In genomic region chr3:53194218-53195065, GRCh38 we compare ENCODE assay signal across 11 cellular contexts. TPM values are rescaled to one million over a fixed set of nuclear protein-coding genes. Genes with fewer than 3 reads are reported as not detected.
A peak's percentile ranks its signal among the peaks of the same experiment; 100 is the strongest.
DNase-seq lines count a peak whose midpoint lies in the region; ATAC-seq, FAIRE-seq and TF ChIP-seq lines count a peak whose summit lies in the region.
"Had no signal": no experiment of that assay in that cellular context is flagged by ENCODE, and none has a peak within 500 bp of the region (broad histone marks: within the 10 kb centered on the region; RNA-seq: fewer than 3 reads in every experiment).

No MANE protein-coding gene starts in this region.

- WGBS in adrenal gland, 4 donors: 64 to 77% (median 69%) methylated on average over 5 to 14 of the region's 14 CpGs

- H3K9ac ChIP-seq in iPS-18a (ENCODE audit: low read length): peak overlapping the region; percentile 8

- H3K36me3 ChIP-seq in adrenal gland (replicated peaks in 1 of 2) (peaks cover 0 to 24% of the 10 kb centered on the region in 2 donors), iPS-18a (ENCODE audit: control insufficient read depth, low read depth, low read length) (peaks cover 5% of the 10 kb centered on the region), thoracic aorta (peaks cover 20% of the 10 kb centered on the region)

- TF ChIP-seq POLR2A in adrenal gland (IDR thresholded peaks at IDR 0.05): no peak

- ATAC-seq in thoracic aorta (ENCODE audit: insufficient number of reproducible peaks, low FRiP score, low read depth): peak; percentile 13

- H3K9me3 Mint-ChIP-seq in activated T-helper 1 cell treated with anti-CD3 and anti-CD28 coated beads, Interleukin-12 subunit alpha, Interleukin-12 subunit beta, Interleukin-2, Interleukin-4 antibody, amounts not matched to agents 30 ng/mL and 10 ng/mL and 1 ng/mL, durations not matched to agents 14 hours and 24 hours and 36 hours: no peaks in the 10 kb centered on the region

- peaks cover 0 to 21% of the 10 kb centered on the region in 2 donors for H3K4me1 ChIP-seq in adrenal gland (replicated peaks in 1 of 2)
- peaks cover 12% of the 10 kb centered on the region for H3K4me1 ChIP-seq in iPS-18a (ENCODE audit: control insufficient read depth, low read depth, low read length)
- H3K4me1 ChIP-seq in thoracic aorta (ENCODE audit: control insufficient read depth in 1 of 2, low read depth in 2 of 2): peaks cover 22 to 35% of the 10 kb centered on the region in 2 donors

- H3K27me3 Mint-ChIP-seq in activated T-helper 1 cell treated with anti-CD3 and anti-CD28 coated beads, Interleukin-12 subunit alpha, Interleukin-12 subunit beta, Interleukin-2, Interleukin-4 antibody, amounts not matched to agents 30 ng/mL and 10 ng/mL and 1 ng/mL, durations not matched to agents 14 hours and 24 hours and 36 hours (ENCODE audit: insufficient read depth): no peaks in the 10 kb centered on the region

- no peak overlapping the region for H3K4me3 ChIP-seq in adrenal gland
- H3K4me3 ChIP-seq in iPS-18a (ENCODE audit: low read length): no peak overlapping the region
- H3K4me3 ChIP-seq in thoracic aorta: peak overlapping the region; percentile 47

- H3K4me1 Mint-ChIP-seq in activated T-helper 1 cell treated with anti-CD3 and anti-CD28 coated beads, Interleukin-12 subunit alpha, Interleukin-12 subunit beta, Interleukin-2, Interleukin-4 antibody, amounts not matched to agents 30 ng/mL and 10 ng/mL and 1 ng/mL, durations not matched to agents 14 hours and 24 hours and 36 hours (ENCODE audit: low read depth): peaks cover 11% of the 10 kb centered on the region

- peak; percentile 9 for DNase-seq in NCI-H1105 (lab: John Stamatoyannopoulos, UW)
- no peak for DNase-seq in NCI-H1105 treated with DMSO at 0.1 percent for 48 hours (lab: John Stamatoyannopoulos, UW)
- peak in 4 of 7 donors; percentile 48 to 75 (median 73) for DNase-seq in adrenal gland
- no peak for DNase-seq in thoracic aorta (ENCODE audit: low spot score)
- DNase-seq in HTR-8/SVneo (ENCODE audit: insufficient read length, low spot score): no peak
- no peak for DNase-seq in activated T-helper 1 cell treated with anti-CD3 and anti-CD28 coated beads, Interleukin-12 subunit alpha, Interleukin-12 subunit beta, Interleukin-2, Interleukin-4 antibody, amounts not matched to agents 30 ng/mL and 10 ng/mL and 1 ng/mL, durations not matched to agents 14 hours and 24 hours and 36 hours (ENCODE audit: low spot score)
- DNase-seq in DMS114 treated with DMSO at 0.1 percent for 48 hours (lab: John Stamatoyannopoulos, UW; ENCODE audit: unreplicated experiment): no peak
- DNase-seq: OCI-M1 had no signal

- FAIRE-seq in HTR-8/SVneo (lab: Jason Lieb, UNC): no peak
- FAIRE-seq: keratinocyte had no signal

- TF ChIP-seq CTCF in adrenal gland (IDR thresholded peaks at IDR 0.05) (peak in 1 of 6 experiments; percentile 3), thoracic aorta (IDR thresholded peaks at IDR 0.05) (no peak)

- H3K36me3 Mint-ChIP-seq in activated T-helper 1 cell treated with anti-CD3 and anti-CD28 coated beads, Interleukin-12 subunit alpha, Interleukin-12 subunit beta, Interleukin-2, Interleukin-4 antibody, amounts not matched to agents 30 ng/mL and 10 ng/mL and 1 ng/mL, durations not matched to agents 14 hours and 24 hours and 36 hours (ENCODE audit: low read depth): peaks cover 14% of the 10 kb centered on the region

- intact Hi-C loops in adrenal gland (cut with DNase I): loop anchor here (2.0 to 5.0 kb wide), 2 partner anchors 62 to 80 kb away; partner anchors contain the start of gene RFT1 (in 2 of the 2)
- intact Hi-C loops in activated T-helper 1 cell treated with anti-CD3 and anti-CD28 coated beads, Interleukin-12 subunit alpha, Interleukin-12 subunit beta, Interleukin-2, Interleukin-4 antibody, amounts not matched to agents 30 ng/mL and 10 ng/mL and 1 ng/mL, durations not matched to agents 14 hours and 24 hours and 36 hours (cut with micrococcal nuclease): loop anchor here (10.0 kb wide), 1 partner anchor 350 kb away; no protein-coding TSS in a partner anchor

- H3K9me3 ChIP-seq in adrenal gland (replicated peaks in 1 of 3) (no peaks in the 10 kb centered on the region), iPS-18a (ENCODE audit: control insufficient read depth, low read depth, low read length) (no peaks in the 10 kb centered on the region), thoracic aorta (no peaks in the 10 kb centered on the region)

- H3K27me3 ChIP-seq in adrenal gland (no peaks in the 10 kb centered on the region), iPS-18a (ENCODE audit: control insufficient read depth, insufficient read depth, low read length) (peaks cover 5% of the 10 kb centered on the region), thoracic aorta (replicated peaks; ENCODE audit: insufficient read depth) (no peaks in the 10 kb centered on the region)

- no peak overlapping the region for H3K4me3 Mint-ChIP-seq in activated T-helper 1 cell treated with anti-CD3 and anti-CD28 coated beads, Interleukin-12 subunit alpha, Interleukin-12 subunit beta, Interleukin-2, Interleukin-4 antibody, amounts not matched to agents 30 ng/mL and 10 ng/mL and 1 ng/mL, durations not matched to agents 14 hours and 24 hours and 36 hours

- peak overlapping the region in 2 of 5 donors; percentile 21 to 65 for H3K27ac ChIP-seq in adrenal gland
- H3K27ac ChIP-seq in iPS-18a (ENCODE audit: low read length): no peak overlapping the region
- peak overlapping the region; percentile 82 to 93 for H3K27ac ChIP-seq in thoracic aorta
- H3K27ac ChIP-seq: HL-60 had no signal

- no peak overlapping the region for H3K27ac Mint-ChIP-seq in activated T-helper 1 cell treated with anti-CD3 and anti-CD28 coated beads, Interleukin-12 subunit alpha, Interleukin-12 subunit beta, Interleukin-2, Interleukin-4 antibody, amounts not matched to agents 30 ng/mL and 10 ng/mL and 1 ng/mL, durations not matched to agents 14 hours and 24 hours and 36 hours

RNA-seq across cellular contexts. Expression of gene PRKCD, which starts 33.4 kb away (rescaled TPM):
- total RNA-seq in adrenal gland: 100 to 1,000 TPM in 1 of 8 donors, 10 to 100 TPM in 7; 25.8 to 156 (median 53.7) TPM
- polyA plus RNA-seq in adrenal gland: 10 to 100 TPM; 34.7 to 78.7 (median 38.2) TPM
- total RNA-seq in thoracic aorta: 10 to 100 TPM; 17.5 to 20.2 TPM
- 24.8 and 28.0 TPM in 2 replicates for total RNA-seq in activated T-helper 1 cell treated with anti-CD3 and anti-CD28 coated beads, Interleukin-12 subunit alpha, Interleukin-12 subunit beta, Interleukin-2, Interleukin-4 antibody, amounts not matched to agents 30 ng/mL and 10 ng/mL and 1 ng/mL, durations not matched to agents 14 hours and 24 hours and 36 hours

Comparison
In these comparisons a context has a peak if more than half of its experiments do, and no peak if none do; other contexts are left out.
1. DNase-seq: peak in NCI-H1105 (single experiment) and adrenal gland (4 of 7); none in NCI-H1105 treated with DMSO at 0.1 percent for 48 hours (single experiment), thoracic aorta (single experiment), HTR-8/SVneo (single experiment), activated T-helper 1 cell treated with anti-CD3 and anti-CD28 coated beads, Interleukin-12 subunit alpha, Interleukin-12 subunit beta, Interleukin-2, Interleukin-4 antibody, amounts not matched to agents 30 ng/mL and 10 ng/mL and 1 ng/mL, durations not matched to agents 14 hours and 24 hours and 36 hours (single experiment) and DMS114 treated with DMSO at 0.1 percent for 48 hours (single experiment).